ENCODE assay signal across 2 cellular contexts in the genomic region with DNA sequence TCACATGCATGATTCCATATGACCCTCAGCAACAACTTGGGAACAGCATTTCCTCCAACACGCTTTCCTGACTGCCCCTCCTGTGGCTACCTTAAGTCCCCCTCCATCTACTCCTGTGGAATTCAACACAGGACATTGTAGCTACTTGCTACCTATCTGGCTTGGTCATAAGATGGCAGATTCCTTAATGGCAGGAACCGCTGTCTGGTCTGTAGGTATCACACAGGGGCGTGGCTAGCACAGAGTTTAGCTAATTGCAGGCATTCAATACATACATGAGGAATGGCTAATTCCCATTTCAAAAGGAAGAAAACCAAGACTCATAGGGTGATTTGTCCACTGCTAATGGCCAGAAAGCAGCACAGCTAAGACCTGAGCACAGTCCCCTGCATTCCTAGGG.
TF ChIP-seq lines count a peak whose summit lies in the region.

No MANE protein-coding gene starts in this region.

TF ChIP-seq in GM12891, 5 proteins besides CTCF, POLR2A, EP300 and RAD21:
- peak; percentile 39 for TF ChIP-seq POLR2AphosphoS5 (IDR thresholded peaks at IDR 0.05; ENCODE audit: low read depth, low read length)
- no peak for TF ChIP-seq POU2F2 (IDR thresholded peaks at IDR 0.05; ENCODE audit: low read depth, low read length)

TF ChIP-seq in GM12878, 131 proteins besides CTCF, POLR2A, EP300 and RAD21:
- no peak for TF ChIP-seq RELA (IDR thresholded peaks at IDR 0.05; ENCODE audit: borderline replicate concordance, partially characterized antibody)
- TF ChIP-seq YBX1 (IDR thresholded peaks at IDR 0.05), result no peak
- TF ChIP-seq, protein P1, sequence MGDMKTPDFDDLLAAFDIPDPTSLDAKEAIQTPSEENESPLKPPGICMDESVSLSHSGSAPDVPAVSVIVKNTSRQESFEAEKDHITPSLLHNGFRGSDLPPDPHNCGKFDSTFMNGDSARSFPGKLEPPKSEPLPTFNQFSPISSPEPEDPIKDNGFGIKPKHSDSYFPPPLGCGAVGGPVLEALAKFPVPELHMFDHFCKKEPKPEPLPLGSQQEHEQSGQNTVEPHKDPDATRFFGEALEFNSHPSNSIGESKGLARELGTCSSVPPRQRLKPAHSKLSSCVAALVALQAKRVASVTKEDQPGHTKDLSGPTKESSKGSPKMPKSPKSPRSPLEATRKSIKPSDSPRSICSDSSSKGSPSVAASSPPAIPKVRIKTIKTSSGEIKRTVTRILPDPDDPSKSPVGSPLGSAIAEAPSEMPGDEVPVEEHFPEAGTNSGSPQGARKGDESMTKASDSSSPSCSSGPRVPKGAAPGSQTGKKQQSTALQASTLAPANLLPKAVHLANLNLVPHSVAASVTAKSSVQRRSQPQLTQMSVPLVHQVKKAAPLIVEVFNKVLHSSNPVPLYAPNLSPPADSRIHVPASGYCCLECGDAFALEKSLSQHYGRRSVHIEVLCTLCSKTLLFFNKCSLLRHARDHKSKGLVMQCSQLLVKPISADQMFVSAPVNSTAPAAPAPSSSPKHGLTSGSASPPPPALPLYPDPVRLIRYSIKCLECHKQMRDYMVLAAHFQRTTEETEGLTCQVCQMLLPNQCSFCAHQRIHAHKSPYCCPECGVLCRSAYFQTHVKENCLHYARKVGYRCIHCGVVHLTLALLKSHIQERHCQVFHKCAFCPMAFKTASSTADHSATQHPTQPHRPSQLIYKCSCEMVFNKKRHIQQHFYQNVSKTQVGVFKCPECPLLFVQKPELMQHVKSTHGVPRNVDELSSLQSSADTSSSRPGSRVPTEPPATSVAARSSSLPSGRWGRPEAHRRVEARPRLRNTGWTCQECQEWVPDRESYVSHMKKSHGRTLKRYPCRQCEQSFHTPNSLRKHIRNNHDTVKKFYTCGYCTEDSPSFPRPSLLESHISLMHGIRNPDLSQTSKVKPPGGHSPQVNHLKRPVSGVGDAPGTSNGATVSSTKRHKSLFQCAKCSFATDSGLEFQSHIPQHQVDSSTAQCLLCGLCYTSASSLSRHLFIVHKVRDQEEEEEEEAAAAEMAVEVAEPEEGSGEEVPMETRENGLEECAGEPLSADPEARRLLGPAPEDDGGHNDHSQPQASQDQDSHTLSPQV (IDR thresholded peaks at IDR 0.05), result no peak
- TF ChIP-seq SUZ12 (IDR thresholded peaks at IDR 0.05; ENCODE audit: unreplicated experiment), result no peak
- no peak for TF ChIP-seq SMAD1 (IDR thresholded peaks at IDR 0.05; ENCODE audit: low read depth, partially characterized antibody)
- no peak for TF ChIP-seq SMAD5 (IDR thresholded peaks at IDR 0.05; ENCODE audit: low read depth)
